8 cellular contexts compared by ENCODE assay signal in the genomic region with DNA sequence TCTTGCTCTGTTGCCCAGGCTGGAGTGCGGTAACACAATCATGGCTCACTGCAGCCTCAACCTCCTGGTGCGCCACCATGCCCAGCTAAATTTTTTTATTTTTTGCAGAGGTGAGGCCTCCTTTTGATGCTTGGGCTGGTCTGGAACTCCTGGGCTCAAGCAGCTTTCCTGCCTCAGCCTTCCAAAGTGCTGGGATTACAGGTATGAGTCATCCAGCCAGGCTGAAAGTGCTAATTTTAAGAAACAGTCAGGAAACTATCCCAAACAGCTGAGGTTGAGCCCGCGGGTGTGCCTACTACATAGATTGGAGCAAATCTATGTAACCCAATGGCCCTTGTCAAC. TPM values are rescaled to one million over a fixed set of nuclear protein-coding genes. Genes with fewer than 3 reads are reported as not detected.
DNase-seq lines count a peak whose midpoint lies in the region; ATAC-seq and TF ChIP-seq lines count a peak whose summit lies in the region.

No MANE protein-coding gene starts in this region.

- peak overlapping the region; percentile 96 for H3K27ac Mint-ChIP-seq in chondrocyte (ENCODE audit: unreplicated experiment)
- H3K27ac Mint-ChIP-seq in natural killer cell treated with Interleukin-12 subunit alpha and Interleukin-12 subunit beta and Interleukin-15 and Interleukin-18, amount 100 ng/mL, for 72 hours, result peak overlapping the region; percentile 53 to 81

- peaks cover 3% of the 10 kb centered on the region for H3K36me3 Mint-ChIP-seq in chondrocyte (ENCODE audit: low read depth)
- H3K36me3 Mint-ChIP-seq in natural killer cell treated with Interleukin-12 subunit alpha and Interleukin-12 subunit beta and Interleukin-15 and Interleukin-18, amount 100 ng/mL, for 72 hours, result peaks cover 19% of the 10 kb centered on the region

- H3K27me3 Mint-ChIP-seq in chondrocyte (ENCODE audit: low read depth), result no peaks in the 10 kb centered on the region
- H3K27me3 Mint-ChIP-seq in natural killer cell treated with Interleukin-12 subunit alpha and Interleukin-12 subunit beta and Interleukin-15 and Interleukin-18, amount 100 ng/mL, for 72 hours, result no peaks in the 10 kb centered on the region

- peaks cover 46% of the 10 kb centered on the region for H3K4me1 Mint-ChIP-seq in chondrocyte (ENCODE audit: low read depth)
- H3K4me1 Mint-ChIP-seq in natural killer cell treated with Interleukin-12 subunit alpha and Interleukin-12 subunit beta and Interleukin-15 and Interleukin-18, amount 100 ng/mL, for 72 hours (ENCODE audit: low read depth in 2 of 2), result peaks cover 21 to 36% of the 10 kb centered on the region in 2 donors

- H3K4me3 Mint-ChIP-seq in chondrocyte (ENCODE audit: unreplicated experiment), result peak overlapping the region; percentile 86
- peak overlapping the region; percentile 71 for H3K4me3 Mint-ChIP-seq in natural killer cell treated with Interleukin-12 subunit alpha and Interleukin-12 subunit beta and Interleukin-15 and Interleukin-18, amount 100 ng/mL, for 72 hours

- TF ChIP-seq CTCF in C4-2B (conservative IDR thresholded peaks at IDR 0.05) (no peak), LNCaP clone FGC (IDR thresholded peaks at IDR 0.05; ENCODE audit: control insufficient read depth, extremely low read depth, insufficient read depth) (no peak), chondrocyte (IDR thresholded peaks at IDR 0.05) (no peak)

- peak overlapping the region; percentile 53 for H3K4me3 ChIP-seq in LNCaP clone FGC (ENCODE audit: low read depth, low read length)

- ATAC-seq in natural killer cell treated with Interleukin-12 subunit alpha and Interleukin-12 subunit beta and Interleukin-15 and Interleukin-18, amount 100 ng/mL, for 72 hours, result no peak
- ATAC-seq in HG02938 (IDR thresholded peaks at IDR 0.05; ENCODE audit: unreplicated experiment), result no peak

- no peak for DNase-seq in LNCaP clone FGC (ENCODE audit: low read depth)
- peak; percentile 37 for DNase-seq in chondrocyte (ENCODE audit: low spot score)
- DNase-seq in natural killer cell treated with Interleukin-12 subunit alpha and Interleukin-12 subunit beta and Interleukin-15 and Interleukin-18, amount 100 ng/mL, for 72 hours (ENCODE audit: low spot score), result no peak
- no peak for DNase-seq in mesenteric fat pad (ENCODE audit: low spot score)
- DNase-seq in DMS114 treated with DMSO at 0.1 percent for 48 hours (lab: John Stamatoyannopoulos, UW; ENCODE audit: unreplicated experiment), result no peak
- DNase-seq in inferior parietal cortex (ENCODE audit: extremely low spot score), result no peak

- H3K9me3 Mint-ChIP-seq in chondrocyte (ENCODE audit: low read depth), result no peaks in the 10 kb centered on the region
- peaks cover 2% of the 10 kb centered on the region for H3K9me3 Mint-ChIP-seq in natural killer cell treated with Interleukin-12 subunit alpha and Interleukin-12 subunit beta and Interleukin-15 and Interleukin-18, amount 100 ng/mL, for 72 hours

- H3K27ac ChIP-seq in C4-2B, result peak overlapping the region; percentile 90

RNA-seq across cellular contexts. Expression of gene XPO6, which starts 0.7 kb away (rescaled TPM):
- total RNA-seq in chondrocyte (124 to 133 TPM (median 128 TPM) in 3 replicates), mesenteric fat pad (127 TPM)
- 100 to 1,000 TPM; 212 to 386 TPM for total RNA-seq in natural killer cell treated with Interleukin-12 subunit alpha and Interleukin-12 subunit beta and Interleukin-15 and Interleukin-18, amount 100 ng/mL, for 72 hours
